In the genomic region with DNA sequence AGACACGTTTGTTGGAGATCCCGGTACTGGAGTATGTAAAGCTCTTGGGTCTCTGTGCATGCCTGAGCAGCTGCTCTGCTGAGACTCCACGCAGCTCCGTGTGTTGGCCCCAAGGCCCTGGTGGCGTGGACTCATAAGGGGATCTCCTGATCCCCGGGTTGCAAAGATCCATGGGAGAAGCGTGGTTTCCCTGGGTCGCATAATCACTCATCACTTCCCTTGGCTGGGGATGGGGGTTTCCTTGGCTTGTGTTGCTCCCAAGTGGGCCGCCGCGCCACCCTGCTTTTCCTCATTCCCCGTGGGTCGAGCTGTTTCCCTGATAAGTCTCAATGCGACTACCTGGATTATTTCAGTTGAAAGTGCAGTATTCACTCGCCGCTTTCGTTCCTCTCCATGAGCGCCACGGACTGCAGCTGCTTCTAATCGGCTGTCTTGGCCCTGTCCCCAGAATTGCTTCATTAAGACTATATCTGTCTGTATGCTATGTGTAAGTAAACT, we compare ENCODE assay signal across 10 cellular contexts.
DNase-seq lines count a peak whose midpoint lies in the region; ATAC-seq and TF ChIP-seq lines count a peak whose summit lies in the region.
"Had no signal": no experiment of that assay in that cellular context is flagged by ENCODE, and none has a peak within 500 bp of the region (broad histone marks: within the 10 kb centered on the region; RNA-seq: fewer than 3 reads in every experiment).

No MANE protein-coding gene starts in this region.

- in situ Hi-C loops in KBM-7 (cut with MboI; ENCODE audit: low pct_unique_long_range_greater_than_20kb, low sequenced_read_pairs): no loop called here

- TF ChIP-seq POLR2A in esophagus squamous epithelium (IDR thresholded peaks at IDR 0.05): no peak

- peaks cover 4% of the 10 kb centered on the region for H3K9me3 Mint-ChIP-seq in activated CD4-positive, alpha-beta T cell treated with anti-CD3 and anti-CD28 coated beads for 36 hours (ENCODE audit: low read depth)
- H3K9me3 Mint-ChIP-seq in stimulated activated naive B cell treated with anti-CD40 and anti-IgM and Interleukin-4, amounts not matched to agents 10 μg/mL and 1 μg/mL and 100 μg/mL, for 72 hours: peaks cover 2 to 8% of the 10 kb centered on the region in 2 donors

- WGBS in esophagus squamous epithelium, 2 donors: 58 to 85% methylated on average over 18 to 20 of the region's 20 CpGs

- peaks cover 0 to 14% (median 0%) of the 10 kb centered on the region in 3 donors for H3K36me3 ChIP-seq in esophagus squamous epithelium

- no peaks in the 10 kb centered on the region for H3K27me3 Mint-ChIP-seq in activated CD4-positive, alpha-beta T cell treated with anti-CD3 and anti-CD28 coated beads for 36 hours
- no peaks in the 10 kb centered on the region for H3K27me3 Mint-ChIP-seq in stimulated activated naive B cell treated with anti-CD40 and anti-IgM and Interleukin-4, amounts not matched to agents 10 μg/mL and 1 μg/mL and 100 μg/mL, for 72 hours

- intact Hi-C loops in activated CD4-positive, alpha-beta T cell treated with anti-CD3 and anti-CD28 coated beads for 36 hours (cut with DNase I, micrococcal nuclease): loop anchor here in 1 of 2 experiments (5.0 kb wide), 1 partner anchor 73 kb away; no protein-coding TSS in a partner anchor
- intact Hi-C loops in esophagus squamous epithelium (cut with DNase I): no loop called here

- DNase-seq in activated CD4-positive, alpha-beta T cell treated with anti-CD3 and anti-CD28 coated beads for 36 hours: peak; percentile 44
- no peak for DNase-seq in activated CD4-positive, alpha-beta T cell treated with anti-CD3 and anti-CD28 coated beads, Interleukin-2, amount 50 U/mL, for 4 hours
- DNase-seq in hepatic stellate cell (ENCODE audit: low spot score) (peak; percentile 3), KBM-7 (no peak), esophagus squamous epithelium (lab: John Stamatoyannopoulos, UW) (no peak)
- no peak for DNase-seq in stimulated activated naive B cell treated with anti-CD40 and anti-IgM and Interleukin-4, amounts not matched to agents 10 μg/mL and 1 μg/mL and 100 μg/mL, for 72 hours
- DNase-seq: glutamatergic neuron had no signal

- no peak overlapping the region for H3K4me3 ChIP-seq in esophagus squamous epithelium
- H3K4me3 ChIP-seq: smooth muscle cell had no signal

- H3K9me3 ChIP-seq in esophagus squamous epithelium: no peaks in the 10 kb centered on the region

- H3K27me3 ChIP-seq in esophagus squamous epithelium: no peaks in the 10 kb centered on the region

- H3K27ac Mint-ChIP-seq in activated CD4-positive, alpha-beta T cell treated with anti-CD3 and anti-CD28 coated beads for 36 hours: peak overlapping the region; percentile 2
- H3K27ac Mint-ChIP-seq in stimulated activated naive B cell treated with anti-CD40 and anti-IgM and Interleukin-4, amounts not matched to agents 10 μg/mL and 1 μg/mL and 100 μg/mL, for 72 hours: peak overlapping the region; percentile 83

- peaks cover 36% of the 10 kb centered on the region for H3K36me3 Mint-ChIP-seq in activated CD4-positive, alpha-beta T cell treated with anti-CD3 and anti-CD28 coated beads for 36 hours (ENCODE audit: low read depth)
- peaks cover 38 to 42% of the 10 kb centered on the region in 2 donors for H3K36me3 Mint-ChIP-seq in stimulated activated naive B cell treated with anti-CD40 and anti-IgM and Interleukin-4, amounts not matched to agents 10 μg/mL and 1 μg/mL and 100 μg/mL, for 72 hours

- no peak overlapping the region for H3K4me3 Mint-ChIP-seq in activated CD4-positive, alpha-beta T cell treated with anti-CD3 and anti-CD28 coated beads for 36 hours
- no peak overlapping the region for H3K4me3 Mint-ChIP-seq in stimulated activated naive B cell treated with anti-CD40 and anti-IgM and Interleukin-4, amounts not matched to agents 10 μg/mL and 1 μg/mL and 100 μg/mL, for 72 hours

- peaks cover 91% of the 10 kb centered on the region for H3K4me1 Mint-ChIP-seq in activated CD4-positive, alpha-beta T cell treated with anti-CD3 and anti-CD28 coated beads for 36 hours
- H3K4me1 Mint-ChIP-seq in stimulated activated naive B cell treated with anti-CD40 and anti-IgM and Interleukin-4, amounts not matched to agents 10 μg/mL and 1 μg/mL and 100 μg/mL, for 72 hours: peaks cover 72 to 93% of the 10 kb centered on the region in 2 donors

- H3K4me1 ChIP-seq in esophagus squamous epithelium: peaks cover 0 to 32% (median 0%) of the 10 kb centered on the region in 3 donors

- ATAC-seq in activated CD4-positive, alpha-beta T cell treated with anti-CD3 and anti-CD28 coated beads for 36 hours: peak; percentile 47
- ATAC-seq in SK-N-SH treated with all-trans-retinoic acid at 6 μM for 48 hours: peak; percentile 92
- ATAC-seq in stimulated activated naive B cell treated with anti-CD40 and anti-IgM and Interleukin-4, amounts not matched to agents 10 μg/mL and 1 μg/mL and 100 μg/mL, for 72 hours (replicated peaks): peak in 1 of 2 donors; percentile 31
- ATAC-seq in GM18870 (IDR thresholded peaks at IDR 0.05; ENCODE audit: unreplicated experiment): no peak

- no peak overlapping the region for H3K27ac ChIP-seq in esophagus squamous epithelium

- CTCF ChIA-PET in activated CD4-positive, alpha-beta T cell treated with anti-CD3 and anti-CD28 coated beads for 36 hours (lab: Charles Lee): no interaction called here

- TF ChIP-seq CTCF in esophagus squamous epithelium (IDR thresholded peaks at IDR 0.05): no peak

- POLR2A ChIA-PET in activated CD4-positive, alpha-beta T cell treated with anti-CD3 and anti-CD28 coated beads for 36 hours (lab: Charles Lee): no interaction called here

TF ChIP-seq in SK-N-SH treated with all-trans-retinoic acid at 6 μM for 48 hours, 23 proteins besides CTCF, POLR2A, EP300 and RAD21 (continues in another document):
- TF ChIP-seq ZFP30 (CRISPR knock-in tag; IDR thresholded peaks at IDR 0.05) (no peak), ARNTL (CRISPR knock-in tag; IDR thresholded peaks at IDR 0.05; ENCODE audit: borderline replicate concordance, low read depth) (no peak), ZNF8 (CRISPR knock-in tag; IDR thresholded peaks at IDR 0.05) (no peak), RARB (CRISPR knock-in tag; IDR thresholded peaks at IDR 0.05) (no peak), ZFP3 (CRISPR knock-in tag; IDR thresholded peaks at IDR 0.05) (no peak), PPARA (CRISPR knock-in tag; IDR thresholded peaks at IDR 0.05; ENCODE audit: borderline replicate concordance) (no peak), ISL1 (CRISPR knock-in tag; IDR thresholded peaks at IDR 0.05) (no peak), GLIS3 (CRISPR knock-in tag; IDR thresholded peaks at IDR 0.05) (no peak), SNAI2 (CRISPR knock-in tag; IDR thresholded peaks at IDR 0.05) (no peak), TOX (CRISPR knock-in tag; IDR thresholded peaks at IDR 0.05; ENCODE audit: borderline replicate concordance) (no peak)
- TF ChIP-seq, protein P1, sequence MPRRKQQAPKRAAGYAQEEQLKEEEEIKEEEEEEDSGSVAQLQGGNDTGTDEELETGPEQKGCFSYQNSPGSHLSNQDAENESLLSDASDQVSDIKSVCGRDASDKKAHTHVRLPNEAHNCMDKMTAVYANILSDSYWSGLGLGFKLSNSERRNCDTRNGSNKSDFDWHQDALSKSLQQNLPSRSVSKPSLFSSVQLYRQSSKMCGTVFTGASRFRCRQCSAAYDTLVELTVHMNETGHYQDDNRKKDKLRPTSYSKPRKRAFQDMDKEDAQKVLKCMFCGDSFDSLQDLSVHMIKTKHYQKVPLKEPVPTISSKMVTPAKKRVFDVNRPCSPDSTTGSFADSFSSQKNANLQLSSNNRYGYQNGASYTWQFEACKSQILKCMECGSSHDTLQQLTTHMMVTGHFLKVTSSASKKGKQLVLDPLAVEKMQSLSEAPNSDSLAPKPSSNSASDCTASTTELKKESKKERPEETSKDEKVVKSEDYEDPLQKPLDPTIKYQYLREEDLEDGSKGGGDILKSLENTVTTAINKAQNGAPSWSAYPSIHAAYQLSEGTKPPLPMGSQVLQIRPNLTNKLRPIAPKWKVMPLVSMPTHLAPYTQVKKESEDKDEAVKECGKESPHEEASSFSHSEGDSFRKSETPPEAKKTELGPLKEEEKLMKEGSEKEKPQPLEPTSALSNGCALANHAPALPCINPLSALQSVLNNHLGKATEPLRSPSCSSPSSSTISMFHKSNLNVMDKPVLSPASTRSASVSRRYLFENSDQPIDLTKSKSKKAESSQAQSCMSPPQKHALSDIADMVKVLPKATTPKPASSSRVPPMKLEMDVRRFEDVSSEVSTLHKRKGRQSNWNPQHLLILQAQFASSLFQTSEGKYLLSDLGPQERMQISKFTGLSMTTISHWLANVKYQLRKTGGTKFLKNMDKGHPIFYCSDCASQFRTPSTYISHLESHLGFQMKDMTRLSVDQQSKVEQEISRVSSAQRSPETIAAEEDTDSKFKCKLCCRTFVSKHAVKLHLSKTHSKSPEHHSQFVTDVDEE (CRISPR knock-in tag; IDR thresholded peaks at IDR 0.05): no peak
- TF ChIP-seq, protein P2, sequence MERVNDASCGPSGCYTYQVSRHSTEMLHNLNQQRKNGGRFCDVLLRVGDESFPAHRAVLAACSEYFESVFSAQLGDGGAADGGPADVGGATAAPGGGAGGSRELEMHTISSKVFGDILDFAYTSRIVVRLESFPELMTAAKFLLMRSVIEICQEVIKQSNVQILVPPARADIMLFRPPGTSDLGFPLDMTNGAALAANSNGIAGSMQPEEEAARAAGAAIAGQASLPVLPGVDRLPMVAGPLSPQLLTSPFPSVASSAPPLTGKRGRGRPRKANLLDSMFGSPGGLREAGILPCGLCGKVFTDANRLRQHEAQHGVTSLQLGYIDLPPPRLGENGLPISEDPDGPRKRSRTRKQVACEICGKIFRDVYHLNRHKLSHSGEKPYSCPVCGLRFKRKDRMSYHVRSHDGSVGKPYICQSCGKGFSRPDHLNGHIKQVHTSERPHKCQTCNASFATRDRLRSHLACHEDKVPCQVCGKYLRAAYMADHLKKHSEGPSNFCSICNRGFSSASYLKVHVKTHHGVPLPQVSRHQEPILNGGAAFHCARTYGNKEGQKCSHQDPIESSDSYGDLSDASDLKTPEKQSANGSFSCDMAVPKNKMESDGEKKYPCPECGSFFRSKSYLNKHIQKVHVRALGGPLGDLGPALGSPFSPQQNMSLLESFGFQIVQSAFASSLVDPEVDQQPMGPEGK (CRISPR knock-in tag; IDR thresholded peaks at IDR 0.05; ENCODE audit: borderline replicate concordance): no peak
- TF ChIP-seq, protein P3, sequence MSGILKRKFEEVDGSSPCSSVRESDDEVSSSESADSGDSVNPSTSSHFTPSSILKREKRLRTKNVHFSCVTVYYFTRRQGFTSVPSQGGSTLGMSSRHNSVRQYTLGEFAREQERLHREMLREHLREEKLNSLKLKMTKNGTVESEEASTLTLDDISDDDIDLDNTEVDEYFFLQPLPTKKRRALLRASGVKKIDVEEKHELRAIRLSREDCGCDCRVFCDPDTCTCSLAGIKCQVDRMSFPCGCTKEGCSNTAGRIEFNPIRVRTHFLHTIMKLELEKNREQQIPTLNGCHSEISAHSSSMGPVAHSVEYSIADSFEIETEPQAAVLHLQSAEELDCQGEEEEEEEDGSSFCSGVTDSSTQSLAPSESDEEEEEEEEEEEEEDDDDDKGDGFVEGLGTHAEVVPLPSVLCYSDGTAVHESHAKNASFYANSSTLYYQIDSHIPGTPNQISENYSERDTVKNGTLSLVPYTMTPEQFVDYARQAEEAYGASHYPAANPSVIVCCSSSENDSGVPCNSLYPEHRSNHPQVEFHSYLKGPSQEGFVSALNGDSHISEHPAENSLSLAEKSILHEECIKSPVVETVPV (CRISPR knock-in tag; IDR thresholded peaks at IDR 0.05): no peak

Comparison
In these comparisons a context has a peak if more than half of its experiments do, and no peak if none do; other contexts are left out.
1. DNase-seq: peak in activated CD4-positive, alpha-beta T cell treated with anti-CD3 and anti-CD28 coated beads for 36 hours (single experiment) and hepatic stellate cell (single experiment); none in activated CD4-positive, alpha-beta T cell treated with anti-CD3 and anti-CD28 coated beads, Interleukin-2, amount 50 U/mL, for 4 hours (0 of 2), stimulated activated naive B cell treated with anti-CD40 and anti-IgM and Interleukin-4, amounts not matched to agents 10 μg/mL and 1 μg/mL and 100 μg/mL, for 72 hours (single experiment), KBM-7 (single experiment) and esophagus squamous epithelium (single experiment).